Comparison of ENCODE assay signal across 21 cellular contexts in the genomic region with DNA sequence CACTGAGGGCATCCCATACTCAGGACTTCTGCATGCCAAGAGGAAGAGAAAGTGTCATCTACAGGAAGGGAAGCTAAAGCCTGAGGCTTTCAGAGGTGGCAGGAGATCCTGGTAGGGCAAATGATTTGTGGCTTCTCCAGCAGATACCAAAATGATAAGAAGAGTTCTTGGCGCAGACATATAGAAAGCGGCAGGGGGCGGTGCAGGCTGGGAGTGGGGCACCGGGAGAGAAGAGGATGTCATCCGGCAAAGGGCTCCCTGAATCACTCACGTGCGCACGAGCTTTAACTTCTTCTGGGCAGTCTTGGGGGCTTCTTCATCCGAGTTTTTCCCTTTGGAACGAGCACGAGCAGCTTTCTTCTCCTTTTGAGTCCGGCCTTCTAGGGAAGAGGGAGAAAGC. TPM values are rescaled to one million over a fixed set of nuclear protein-coding genes. Genes with fewer than 3 reads are reported as not detected.
DNase-seq lines count a peak whose midpoint lies in the region; ATAC-seq, FAIRE-seq and TF ChIP-seq lines count a peak whose summit lies in the region.
"Had no signal": no experiment of that assay in that cellular context is flagged by ENCODE, and none has a peak within 500 bp of the region (broad histone marks: within the 10 kb centered on the region; RNA-seq: fewer than 3 reads in every experiment).

No MANE protein-coding gene starts in this region.

- no peak for ATAC-seq in left cardiac atrium
- 0 out of 3 replicates have a peak, but pooled peaks have one; percentile 60 for ATAC-seq in K562
- no peak for ATAC-seq in lower lobe of right lung
- ATAC-seq: A549; CD8-positive, alpha-beta T cell; HepG2 had no signal

- TF ChIP-seq EP300 in K562 (IDR thresholded peaks at IDR 0.05; ENCODE audit: low read length): no peak

- CTCF ChIA-PET in K562 (lab: Yijun Ruan, JAX; ENCODE audit: low intra/inter-chr PET ratio): no interaction called here

- H3K4me2 ChIP-seq in K562 (ENCODE audit: insufficient read depth, low read length): no peak overlapping the region
- H3K4me2 ChIP-seq: A549 had no signal

- intact Hi-C loops in left ventricle myocardium inferior (cut with micrococcal nuclease): no loop called here
- intact Hi-C loops in left cardiac atrium (cut with DNase I): no loop called here
- intact Hi-C loops in K562 (cut with micrococcal nuclease): no loop called here
- intact Hi-C loops in lower lobe of right lung (cut with DNase I): no loop called here

- no peak overlapping the region for H3K9ac ChIP-seq in K562 (ENCODE audit: insufficient read depth in 1 of 2, low read depth in 2 of 2, low read length in 2 of 2)
- H3K9ac ChIP-seq: GM23248 had no signal

- peak; percentile 5 to 15; a peak in 1 of 4 replicates for TF ChIP-seq RAD21 in K562 (CRISPR knock-in tag; conservative IDR thresholded peaks at IDR 0.05 in 1 of 2, IDR thresholded peaks at IDR 0.05 in 1 of 2)

- no peak for DNase-seq in left ventricle myocardium inferior
- no peak for DNase-seq in left cardiac atrium
- DNase-seq in K562 (ENCODE audit: extremely low read depth in 1 of 4, low spot score in 3 of 4): peak in 3 of 4 experiments; percentile 17 to 30 (median 22)
- peak; percentile 13 for DNase-seq in lower lobe of right lung
- DNase-seq in SKM-1 treated with dmso at 0.1 percent for 144 hours (lab: John Stamatoyannopoulos, UW; ENCODE audit: unreplicated experiment): no peak
- no peak for DNase-seq in NCI-H82 (lab: John Stamatoyannopoulos, UW)
- no peak for DNase-seq in epidermal melanocyte (ENCODE audit: insufficient read length, low spot score)
- DNase-seq: CD8-positive, alpha-beta T cell; COR-L47; DMS153; DMS79 treated with DMSO at 0.1 percent for 48 hours; EL; GM23248; H7 had no signal

- no TSS peak for BruUV-seq in K562 (replicated peaks; lab: Mats Ljungman, UMichigan)

- H3K9me3 ChIP-seq in left ventricle myocardium inferior (replicated peaks): no peaks in the 10 kb centered on the region
- no peaks in the 10 kb centered on the region for H3K9me3 ChIP-seq in K562 (replicated peaks; ENCODE audit: control insufficient read depth, insufficient read depth, low read depth, low read length)
- H3K9me3 ChIP-seq in lower lobe of right lung: no peaks in the 10 kb centered on the region
- H3K9me3 ChIP-seq: A549 had no signal

- H3K36me3 ChIP-seq in left ventricle myocardium inferior (peaks cover 83% of the 10 kb centered on the region), K562 (ENCODE audit: control insufficient read depth, insufficient read depth, low read length) (peaks cover 12% of the 10 kb centered on the region; the same call in 2 of the 3 replicates), lower lobe of right lung (peaks cover 92% of the 10 kb centered on the region)

- TF ChIP-seq CTCF in left ventricle myocardium inferior (IDR thresholded peaks at IDR 0.05; ENCODE audit: borderline replicate concordance): no peak
- TF ChIP-seq CTCF in K562 (IDR thresholded peaks at IDR 0.05 in 2 of 3, conservative IDR thresholded peaks at IDR 0.05 in 1 of 3; ENCODE audit: insufficient read depth in 2 of 3, low read depth in 1 of 3, low read length in 3 of 3): peak; percentile 25 to 35 (median 34); a peak in 4 of 6 replicates
- TF ChIP-seq CTCF in lower lobe of right lung (IDR thresholded peaks at IDR 0.05): no peak

- WGBS in K562 (ENCODE audit: insufficient coverage, low coverage, missing lambda C conversion rate): 64% methylated on average over 7 of the region's 12 CpGs

- H3K4me3 ChIP-seq in left ventricle myocardium inferior (no peak overlapping the region), K562 (no peak overlapping the region), lower lobe of right lung (no peak overlapping the region)
- H3K4me3 ChIP-seq: A549, GM23248 had no signal

- H3K4me1 ChIP-seq in left ventricle myocardium inferior: peaks cover 27% of the 10 kb centered on the region
- no peaks in the 10 kb centered on the region; a peak in 2 of 5 replicates for H3K4me1 ChIP-seq in K562 (replicated peaks in 1 of 2; ENCODE audit: control insufficient read depth in 2 of 2, insufficient read depth in 2 of 2, low read length in 2 of 2)
- H3K4me1 ChIP-seq in lower lobe of right lung: no peaks in the 10 kb centered on the region
- H3K4me1 ChIP-seq: A549 had no signal

- H3K79me2 ChIP-seq in K562 (ENCODE audit: control insufficient read depth, insufficient read depth, low read length): no peaks in the 10 kb centered on the region

- POLR2A ChIA-PET in K562 (lab: Yijun Ruan, JAX): no interaction called here

- no peaks in the 10 kb centered on the region for H3K9me1 ChIP-seq in K562 (ENCODE audit: control insufficient read depth, insufficient read depth, low read length)

- no peak overlapping the region for H2AFZ ChIP-seq in K562 (ENCODE audit: low read depth, low read length)
- H2AFZ ChIP-seq: GM23248 had no signal

- FAIRE-seq in K562 (lab: Jason Lieb, UNC): no peak
- FAIRE-seq: A549, D721Med, G401.6, GM12891, HepG2 had no signal

- no peak for TF ChIP-seq POLR2A in K562 (conservative IDR thresholded peaks at IDR 0.05)

- H3K27ac ChIP-seq in left ventricle myocardium inferior (replicated peaks) (peak overlapping the region; percentile 81), K562 (ENCODE audit: extremely low read depth, low read depth, low read length) (no peak overlapping the region), lower lobe of right lung (no peak overlapping the region)
- H3K27ac ChIP-seq: A549, GM23248 had no signal

- no peaks in the 10 kb centered on the region for H4K20me1 ChIP-seq in K562 (replicated peaks; ENCODE audit: control insufficient read depth, insufficient read depth, low read length)

- in situ Hi-C loops in K562 (cut with MboI): no loop called here

- H3K27me3 ChIP-seq in left ventricle myocardium inferior (ENCODE audit: low read depth): no peaks in the 10 kb centered on the region
- no peaks in the 10 kb centered on the region for H3K27me3 ChIP-seq in K562 (ENCODE audit: control insufficient read depth in 2 of 2, insufficient read depth in 2 of 2, low read length in 2 of 2)
- no peaks in the 10 kb centered on the region for H3K27me3 ChIP-seq in lower lobe of right lung (ENCODE audit: low read depth)

RNA-seq across cellular contexts. Expression of a gene that starts 5.2 kb away (rescaled TPM):
- total RNA-seq in left ventricle myocardium inferior: 1.4 TPM
- total RNA-seq in left cardiac atrium: under 1 TPM; 0.60 to 0.88 TPM
- total RNA-seq in K562 (2011; cell fraction: chromatin; rRNA removed; ENCODE audit: low replicate concordance): 10.1 and 27.0 TPM in 2 replicates
- total RNA-seq in K562 (2011; cell fraction: nucleolus; rRNA removed): 11.7 and 20.7 TPM in 2 replicates
- total RNA-seq in K562 (2011; cell fraction: nucleoplasm; rRNA removed): 12.6 and 15.5 TPM in 2 replicates
- total RNA-seq in K562 (2014; rRNA removed): 5.3 and 10.5 TPM in 2 replicates
- total RNA-seq in K562 (2014; rRNA removed; fragmentation: Illumina TruSeq; extraction: Trizol): 5.5 and 7.9 TPM in 2 replicates
- 3.1 and 3.5 TPM in 2 replicates for total RNA-seq in K562 (2015; rRNA removed; fragmentation: Illumina TruSeq; extraction: Trizol)
- total RNA-seq in K562 (2021): 16.8 and 18.0 TPM in 2 replicates
- 13.2 and 28.6 TPM in 2 replicates for polyA plus RNA-seq in K562 (2011; rRNA removed)
- polyA plus RNA-seq in K562 (2011; cell fraction: cytosol; rRNA removed): 12.3 and 15.6 TPM in 2 replicates
- polyA plus RNA-seq in K562 (2011; cell fraction: nucleus; rRNA removed): 79.2 and 89.4 TPM in 2 replicates
- 13.4 and 22.7 TPM in 2 replicates for polyA plus RNA-seq in K562 (2012)
- 7.2 and 8.4 TPM in 2 replicates for polyA plus RNA-seq in K562 (2014; fragmentation: Illumina TruSeq; extraction: Trizol)
- polyA plus RNA-seq in K562 (2014; fragmentation: Nextera tagmentation; extraction: Ambion mirVana): 10 to 100 TPM; 23.1 to 31.8 TPM
- 4.4 and 6.7 TPM in 2 replicates for polyA plus RNA-seq in K562 (2014; rRNA removed)
- polyA minus RNA-seq in K562 (2011; rRNA and poly(A)+ RNA removed): 4.0 and 4.5 TPM in 2 replicates
- polyA minus RNA-seq in K562 (2011; cell fraction: cytosol; rRNA and poly(A)+ RNA removed): 5.4 and 7.3 TPM in 2 replicates
- 4.4 and 11.2 TPM in 2 replicates for polyA minus RNA-seq in K562 (2011; cell fraction: nucleus; rRNA and poly(A)+ RNA removed)
- 7.2 TPM for total RNA-seq in lower lobe of right lung
- total RNA-seq: GM23248, HepG2, HT1080 had no signal
- polyA plus RNA-seq: GM23248 had no signal

RNA-seq across cellular contexts. Expression of a gene that starts 10.5 kb away (rescaled TPM):
- total RNA-seq in left ventricle myocardium inferior: 23.2 TPM
- 10 to 100 TPM; 16.8 to 28.5 TPM for total RNA-seq in left cardiac atrium
- total RNA-seq in K562 (2011; cell fraction: chromatin; rRNA removed; ENCODE audit: low replicate concordance): 36.0 and 36.8 TPM in 2 replicates
- 22.8 and 26.7 TPM in 2 replicates for total RNA-seq in K562 (2011; cell fraction: nucleolus; rRNA removed)
- 20.7 and 22.2 TPM in 2 replicates for total RNA-seq in K562 (2011; cell fraction: nucleoplasm; rRNA removed)
- total RNA-seq in K562 (2014; rRNA removed): 12.8 and 15.7 TPM in 2 replicates
- 16.4 and 19.7 TPM in 2 replicates for total RNA-seq in K562 (2014; rRNA removed; fragmentation: Illumina TruSeq; extraction: Trizol)
- 11.0 and 11.6 TPM in 2 replicates for total RNA-seq in K562 (2015; rRNA removed; fragmentation: Illumina TruSeq; extraction: Trizol)
- total RNA-seq in K562 (2021): 13.0 and 14.0 TPM in 2 replicates
- polyA plus RNA-seq in K562 (2011; rRNA removed): 30.2 and 32.1 TPM in 2 replicates
- polyA plus RNA-seq in K562 (2011; cell fraction: cytosol; rRNA removed): 16.1 and 24.2 TPM in 2 replicates
- polyA plus RNA-seq in K562 (2011; cell fraction: nucleus; rRNA removed): 66.6 and 104 TPM in 2 replicates
- polyA plus RNA-seq in K562 (2012): 18.1 and 28.0 TPM in 2 replicates
- polyA plus RNA-seq in K562 (2014; fragmentation: Illumina TruSeq; extraction: Trizol): 27.3 and 28.4 TPM in 2 replicates
- 1 to 10 TPM; 6.6 to 8.4 TPM for polyA plus RNA-seq in K562 (2014; fragmentation: Nextera tagmentation; extraction: Ambion mirVana)
- polyA plus RNA-seq in K562 (2014; rRNA removed): 23.8 and 23.9 TPM in 2 replicates
- 10.8 and 11.3 TPM in 2 replicates for polyA minus RNA-seq in K562 (2011; rRNA and poly(A)+ RNA removed)
- polyA minus RNA-seq in K562 (2011; cell fraction: cytosol; rRNA and poly(A)+ RNA removed): 4.6 and 5.0 TPM in 2 replicates
- polyA minus RNA-seq in K562 (2011; cell fraction: nucleus; rRNA and poly(A)+ RNA removed): 5.0 and 12.2 TPM in 2 replicates
- 41.3 TPM for total RNA-seq in lower lobe of right lung

RNA-seq across cellular contexts. Expression of a gene that starts 16.6 kb away (rescaled TPM):
- total RNA-seq in left ventricle myocardium inferior: 7.0 TPM
- total RNA-seq in left cardiac atrium: 1 to 10 TPM; 1.8 to 2.9 TPM
- 14.4 and 32.5 TPM in 2 replicates for total RNA-seq in K562 (2011; cell fraction: chromatin; rRNA removed; ENCODE audit: low replicate concordance)
- 19.1 and 26.3 TPM in 2 replicates for total RNA-seq in K562 (2011; cell fraction: nucleolus; rRNA removed)
- 20.8 and 27.5 TPM in 2 replicates for total RNA-seq in K562 (2011; cell fraction: nucleoplasm; rRNA removed)
- total RNA-seq in K562 (2014; rRNA removed): 3.6 and 4.9 TPM in 2 replicates
- total RNA-seq in K562 (2014; rRNA removed; fragmentation: Illumina TruSeq; extraction: Trizol): 3.0 and 3.5 TPM in 2 replicates
- 2.7 and 2.8 TPM in 2 replicates for total RNA-seq in K562 (2015; rRNA removed; fragmentation: Illumina TruSeq; extraction: Trizol)
- total RNA-seq in K562 (2021): 9.2 and 11.7 TPM in 2 replicates
- polyA plus RNA-seq in K562 (2011; rRNA removed): 5.8 and 7.8 TPM in 2 replicates
- 14.8 and 50.1 TPM in 2 replicates for polyA plus RNA-seq in K562 (2011; cell fraction: cytosol; rRNA removed)
- 5.8 and 13.2 TPM in 2 replicates for polyA plus RNA-seq in K562 (2011; cell fraction: nucleus; rRNA removed)
- polyA plus RNA-seq in K562 (2012): 8.5 and 9.4 TPM in 2 replicates
- polyA plus RNA-seq in K562 (2014; fragmentation: Illumina TruSeq; extraction: Trizol): 7.0 and 9.9 TPM in 2 replicates
- 1 to 10 TPM; 1.3 to 2.3 TPM for polyA plus RNA-seq in K562 (2014; fragmentation: Nextera tagmentation; extraction: Ambion mirVana)
- polyA plus RNA-seq in K562 (2014; rRNA removed): 5.6 and 5.9 TPM in 2 replicates
- 4.6 and 7.8 TPM in 2 replicates for polyA minus RNA-seq in K562 (2011; rRNA and poly(A)+ RNA removed)
- polyA minus RNA-seq in K562 (2011; cell fraction: cytosol; rRNA and poly(A)+ RNA removed): 11.7 and 16.4 TPM in 2 replicates
- polyA minus RNA-seq in K562 (2011; cell fraction: nucleus; rRNA and poly(A)+ RNA removed): 3.6 and 4.7 TPM in 2 replicates
- 3.8 TPM for total RNA-seq in lower lobe of right lung
- total RNA-seq: GM23248, H7 had no signal
- polyA plus RNA-seq: AG04450, GM23248 had no signal

RNA-seq across cellular contexts. Expression of a gene that starts 36.8 kb away (rescaled TPM):
- total RNA-seq in left ventricle myocardium inferior (26.5 TPM), left cardiac atrium (10 to 100 TPM; 28.3 to 31.2 TPM), K562 (2014; rRNA removed) (9.6 and 21.4 TPM in 2 replicates), K562 (2014; rRNA removed; fragmentation: Illumina TruSeq; extraction: Trizol) (16.4 and 21.3 TPM in 2 replicates), K562 (2015; rRNA removed; fragmentation: Illumina TruSeq; extraction: Trizol) (20.2 and 21.6 TPM in 2 replicates), K562 (2021) (34.3 and 36.9 TPM in 2 replicates), lower lobe of right lung (48.7 TPM)
- total RNA-seq in K562 (2011; cell fraction: chromatin; rRNA removed; ENCODE audit: low replicate concordance): 96.1 and 146 TPM in 2 replicates
- 75.5 and 81.2 TPM in 2 replicates for total RNA-seq in K562 (2011; cell fraction: nucleolus; rRNA removed)
- total RNA-seq in K562 (2011; cell fraction: nucleoplasm; rRNA removed): 65.2 and 76.0 TPM in 2 replicates
- polyA plus RNA-seq in K562 (2011; rRNA removed) (38.2 and 51.4 TPM in 2 replicates), K562 (2014; fragmentation: Illumina TruSeq; extraction: Trizol) (62.1 and 64.8 TPM in 2 replicates), K562 (2014; fragmentation: Nextera tagmentation; extraction: Ambion mirVana) (under 1 TPM; 0.36 to 0.42 TPM), K562 (2014; rRNA removed) (29.1 and 39.4 TPM in 2 replicates)
- 35.9 and 44.8 TPM in 2 replicates for polyA plus RNA-seq in K562 (2011; cell fraction: cytosol; rRNA removed)
- 99.6 and 126 TPM in 2 replicates for polyA plus RNA-seq in K562 (2011; cell fraction: nucleus; rRNA removed)
- polyA plus RNA-seq in K562 (2012): 41.7 and 43.3 TPM in 2 replicates
- polyA minus RNA-seq in K562 (2011; rRNA and poly(A)+ RNA removed): 35.3 and 38.2 TPM in 2 replicates
- 27.3 and 34.6 TPM in 2 replicates for polyA minus RNA-seq in K562 (2011; cell fraction: cytosol; rRNA and poly(A)+ RNA removed)
- polyA minus RNA-seq in K562 (2011; cell fraction: nucleus; rRNA and poly(A)+ RNA removed): 30.6 and 48.9 TPM in 2 replicates

RNA-seq across cellular contexts. Expression of a gene that starts 45.2 kb away (rescaled TPM):
- total RNA-seq in left ventricle myocardium inferior: 151 TPM
- total RNA-seq in left cardiac atrium: 100 to 1,000 TPM; 117 to 151 TPM
- 526 and 534 TPM in 2 replicates for total RNA-seq in K562 (2011; cell fraction: chromatin; rRNA removed; ENCODE audit: low replicate concordance)
- 244 and 272 TPM in 2 replicates for total RNA-seq in K562 (2011; cell fraction: nucleolus; rRNA removed)
- 296 and 379 TPM in 2 replicates for total RNA-seq in K562 (2011; cell fraction: nucleoplasm; rRNA removed)
- total RNA-seq in K562 (2014; rRNA removed): 392 and 404 TPM in 2 replicates
- total RNA-seq in K562 (2014; rRNA removed; fragmentation: Illumina TruSeq; extraction: Trizol): 231 and 265 TPM in 2 replicates
- total RNA-seq in K562 (2015; rRNA removed; fragmentation: Illumina TruSeq; extraction: Trizol): 271 and 272 TPM in 2 replicates
- 353 and 384 TPM in 2 replicates for total RNA-seq in K562 (2021)
- polyA plus RNA-seq in K562 (2011; rRNA removed): 119 and 126 TPM in 2 replicates
- polyA plus RNA-seq in K562 (2011; cell fraction: cytosol; rRNA removed): 151 and 165 TPM in 2 replicates
- polyA plus RNA-seq in K562 (2011; cell fraction: nucleus; rRNA removed): 184 and 336 TPM in 2 replicates
- polyA plus RNA-seq in K562 (2012): 162 and 218 TPM in 2 replicates
- 346 and 375 TPM in 2 replicates for polyA plus RNA-seq in K562 (2014; fragmentation: Illumina TruSeq; extraction: Trizol)
- 10 to 100 TPM; 82.1 to 90.3 TPM for polyA plus RNA-seq in K562 (2014; fragmentation: Nextera tagmentation; extraction: Ambion mirVana)
- polyA plus RNA-seq in K562 (2014; rRNA removed): 211 and 214 TPM in 2 replicates
- 272 and 274 TPM in 2 replicates for polyA minus RNA-seq in K562 (2011; rRNA and poly(A)+ RNA removed)
- polyA minus RNA-seq in K562 (2011; cell fraction: cytosol; rRNA and poly(A)+ RNA removed): 222 and 251 TPM in 2 replicates
- polyA minus RNA-seq in K562 (2011; cell fraction: nucleus; rRNA and poly(A)+ RNA removed): 81.5 and 99.4 TPM in 2 replicates
- 169 TPM for total RNA-seq in lower lobe of right lung

Comparison
In these comparisons a context has a peak if more than half of its experiments do, and no peak if none do; other contexts are left out.
1. DNase-seq: peak in K562 (3 of 4) and lower lobe of right lung (single experiment); none in left ventricle myocardium inferior (single experiment), left cardiac atrium (single experiment), SKM-1 treated with dmso at 0.1 percent for 144 hours (single experiment), NCI-H82 (single experiment) and epidermal melanocyte (single experiment).
2. CTCF ChIP-seq: peak in K562 (3 of 3); none in left ventricle myocardium inferior (single experiment) and lower lobe of right lung (single experiment).